Comparison of ENCODE assay signal across 22 cellular contexts in the genomic region with DNA sequence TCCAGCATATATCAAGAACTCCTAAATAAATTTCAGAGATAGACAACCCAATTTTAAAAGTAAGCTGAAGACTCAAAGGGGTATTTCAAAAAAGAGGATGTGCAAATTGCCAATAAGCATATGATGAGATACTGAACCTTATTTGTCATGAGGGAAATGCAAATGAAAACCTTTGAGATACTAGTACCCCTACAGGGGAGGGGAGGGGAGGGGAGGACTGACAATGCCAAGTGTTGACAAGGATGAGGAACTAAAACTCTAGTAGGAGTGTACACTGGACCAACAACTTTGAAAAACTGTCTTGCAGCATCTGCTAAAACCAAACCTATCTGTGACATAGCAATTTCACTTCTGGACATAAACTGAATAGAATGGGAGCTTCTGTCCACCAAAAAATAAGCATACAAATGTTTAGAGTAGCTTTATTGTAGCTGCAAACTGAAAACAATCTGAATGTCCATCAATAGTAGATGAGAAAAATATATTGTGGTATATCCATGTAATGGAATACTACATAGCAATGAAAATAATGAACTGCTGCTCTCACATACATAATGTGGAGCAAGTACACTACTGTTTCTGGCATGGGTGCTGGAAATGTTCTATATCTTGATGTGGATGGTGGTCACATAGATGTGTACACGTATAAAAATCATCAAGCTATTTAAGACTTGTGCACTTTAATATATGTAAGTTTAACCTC.
"Had no signal": no experiment of that assay in that cellular context is flagged by ENCODE, and none has a peak within 500 bp of the region (broad histone marks: within the 10 kb centered on the region; RNA-seq: fewer than 3 reads in every experiment).

No MANE protein-coding gene starts in this region.

- H3K27ac ChIP-seq: KMS-11 had no signal

- FAIRE-seq: astrocyte had no signal

- DNase-seq: activated CD4-positive, alpha-beta T cell treated with anti-CD3 and anti-CD28 coated beads for 1 hour; activated CD4-positive, alpha-beta T cell treated with anti-CD3 and anti-CD28 coated beads, Interleukin-2, amount 10 ng/mL, durations not matched to agents 24 days and 14 days; activated CD4-positive, alpha-beta T cell treated with anti-CD3 and anti-CD28 coated beads, Interleukin-2, amount 50 U/mL, for 48 hours; activated naive CD4-positive, alpha-beta T cell treated with Interleukin-2 at 50 U/mL for 16 hours; activated naive CD8-positive, alpha-beta T cell treated with anti-CD3 and anti-CD28 coated beads, Interleukin-2, amount 50 U/mL, for 24 hours; activated T-cell treated with anti-CD3 and anti-CD28 coated beads, Interleukin-2, amount 50 U/mL, for 24 hours; amniotic stem cell; NCI-H1092 treated with DMSO at 0.1 percent for 48 hours; NCI-H1417 treated with DMSO at 0.1 percent for 48 hours; NCI-H1694; NCI-H2029; NCI-H2107; NCI-H2171 treated with DMSO at 0.1 percent for 48 hours; NCI-H345; NCI-H510A; NCI-H526 treated with DMSO at 0.1 percent for 48 hours; NCI-H82; NK-92 treated with Interleukin-12 subunit alpha and Interleukin-12 subunit beta, amount 100 ng/mL, for 24 hours; OCI-M1; RPMI8226 had no signal
